Comparison of ENCODE assay signal across 8 cellular contexts in the genomic region with DNA sequence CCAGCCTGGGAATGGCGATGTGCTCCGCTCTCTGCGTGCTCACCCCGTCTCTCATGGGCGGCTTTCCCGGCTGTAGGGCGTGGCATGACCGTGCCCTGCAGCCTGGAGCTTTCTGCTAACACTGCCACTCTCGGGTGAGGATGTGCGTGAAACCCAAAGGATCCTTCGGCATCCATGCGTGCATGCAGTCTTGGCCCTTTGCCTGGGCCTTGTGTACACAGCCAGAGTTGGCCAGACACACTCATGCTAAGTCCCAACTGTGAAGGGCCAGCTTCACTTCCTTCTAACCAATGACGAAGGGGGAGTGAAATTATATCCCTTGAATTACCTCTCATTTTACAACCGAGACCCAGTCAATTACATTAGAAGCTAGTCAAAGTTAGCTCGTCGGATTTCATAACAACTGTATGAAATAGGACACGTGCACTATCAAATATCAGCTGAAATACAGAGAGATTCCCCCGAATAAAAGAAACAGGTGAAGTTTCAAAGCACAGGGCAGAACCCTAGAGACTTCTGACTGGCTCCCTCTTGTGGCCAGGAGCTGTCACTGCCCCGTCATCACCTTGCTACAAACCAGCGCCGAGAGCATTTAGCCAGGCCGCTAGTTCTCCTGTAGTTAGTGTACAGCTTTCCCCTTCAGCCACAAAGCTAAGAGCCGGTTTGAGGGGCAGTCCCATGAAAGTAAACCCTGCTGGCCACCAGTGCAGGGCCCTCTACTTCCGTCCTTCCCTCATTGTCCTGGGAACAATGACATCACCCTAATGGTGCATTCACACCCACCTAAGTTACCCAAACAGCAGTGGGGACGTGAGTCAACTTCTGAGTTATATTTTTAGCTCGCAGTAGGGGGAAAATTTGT.
DNase-seq lines count a peak whose midpoint lies in the region; ATAC-seq and TF ChIP-seq lines count a peak whose summit lies in the region.

No MANE protein-coding gene starts in this region.

- intact Hi-C loops in heart left ventricle (cut with DNase I) (loop anchor here in 9 of 10 donors (2.0 to 10.0 kb wide), 9 partner anchors 148 to 915 kb away; no protein-coding TSS in a partner anchor), sciatic nerve (cut with DNase I) (no loop called here)

- peak; percentile 72 for ATAC-seq in HG02571 (IDR thresholded peaks at IDR 0.05; ENCODE audit: unreplicated experiment)
- ATAC-seq in activated naive CD4-positive, alpha-beta T cell treated with anti-CD3 and anti-CD28 coated beads, Interleukin-2, amount 50 U/mL, for 72 hours, result peak; percentile 88 to 92
- ATAC-seq in heart left ventricle, result peak in 3 of 4 donors; percentile 63 to 77 (median 74)
- peak; percentile 71 for ATAC-seq in sciatic nerve
- ATAC-seq in omental fat pad (ENCODE audit: low FRiP score), result no peak

- TF ChIP-seq CTCF in GM12865 (IDR thresholded peaks at IDR 0.05; ENCODE audit: insufficient read depth, low read depth, low read length, missing control alignments), result peak; percentile 95
- TF ChIP-seq CTCF in NB4 (IDR thresholded peaks at IDR 0.05; ENCODE audit: low read depth, low read length), result peak; percentile 94
- peak; percentile 72 to 90 (median 80) for TF ChIP-seq CTCF in heart left ventricle (IDR thresholded peaks at IDR 0.05)
- TF ChIP-seq CTCF in omental fat pad (IDR thresholded peaks at IDR 0.05), result no peak

- no peaks in the 10 kb centered on the region for H3K9me3 ChIP-seq in heart left ventricle

- peaks cover 0 to 23% (median 0%) of the 10 kb centered on the region in 9 donors for H3K27me3 ChIP-seq in heart left ventricle

- DNase-seq in GM12865 (ENCODE audit: low read depth), result peak; percentile 82
- DNase-seq in NB4 (ENCODE audit: low read depth), result peak; percentile 64
- peak; percentile 58 for DNase-seq in SKM-1 (lab: John Stamatoyannopoulos, UW; ENCODE audit: unreplicated experiment)
- DNase-seq in activated naive CD4-positive, alpha-beta T cell treated with anti-CD3 and anti-CD28 coated beads, Interleukin-2, amount 50 U/mL, for 72 hours (ENCODE audit: low spot score in 2 of 2), result peak; percentile 64 to 70
- DNase-seq in heart left ventricle, result peak; percentile 35 to 75 (median 43)
- peak; percentile 68 for DNase-seq in sciatic nerve (ENCODE audit: low spot score)
- no peak for DNase-seq in omental fat pad (ENCODE audit: low spot score)

- TF ChIP-seq POLR2A in NB4 (IDR thresholded peaks at IDR 0.05; ENCODE audit: extremely low read depth, insufficient read length) (no peak), heart left ventricle (IDR thresholded peaks at IDR 0.05) (no peak)

- peaks cover 0 to 8% (median 0%) of the 10 kb centered on the region in 12 donors for H3K4me1 ChIP-seq in heart left ventricle

- no peaks in the 10 kb centered on the region for H3K9me3 Mint-ChIP-seq in activated naive CD4-positive, alpha-beta T cell treated with anti-CD3 and anti-CD28 coated beads, Interleukin-2, amount 50 U/mL, for 72 hours

- 33 to 43% (median 41%) methylated on average over 26 of the region's 26 CpGs for WGBS in heart left ventricle, 4 donors

- no peak overlapping the region for H3K27ac ChIP-seq in heart left ventricle

- no peak overlapping the region for H3K4me3 ChIP-seq in GM12865 (ENCODE audit: low read depth, low read length)
- no peak overlapping the region for H3K4me3 ChIP-seq in NB4 (ENCODE audit: low read depth, low read length)
- peak overlapping the region in 2 of 12 donors; percentile 4 to 19 for H3K4me3 ChIP-seq in heart left ventricle

- no peak overlapping the region for H3K27ac Mint-ChIP-seq in activated naive CD4-positive, alpha-beta T cell treated with anti-CD3 and anti-CD28 coated beads, Interleukin-2, amount 50 U/mL, for 72 hours

- no peaks in the 10 kb centered on the region for H3K36me3 ChIP-seq in heart left ventricle

- H3K36me3 Mint-ChIP-seq in activated naive CD4-positive, alpha-beta T cell treated with anti-CD3 and anti-CD28 coated beads, Interleukin-2, amount 50 U/mL, for 72 hours, result no peaks in the 10 kb centered on the region

Comparison
In these comparisons a context has a peak if more than half of its experiments do, and no peak if none do; other contexts are left out.
1. CTCF ChIP-seq: peak in GM12865 (single experiment), NB4 (single experiment) and heart left ventricle (12 of 12); none in omental fat pad (0 of 3).